2 cellular contexts compared by ENCODE assay signal in genomic region chr9:110073356-110073666, GRCh38.
A peak's percentile ranks its signal among the peaks of the same experiment; 100 is the strongest.
TF ChIP-seq lines count a peak whose summit lies in the region.

No MANE protein-coding gene starts in this region.

TF ChIP-seq in HepG2, 621 proteins besides CTCF, POLR2A, EP300 and RAD21 (continued from another document and continues in another):
- TF ChIP-seq ZNF354B (CRISPR knock-in tag; IDR thresholded peaks at IDR 0.05): no peak
- TF ChIP-seq NR2F2 (IDR thresholded peaks at IDR 0.05; ENCODE audit: borderline replicate concordance, low read depth): peak; percentile 85
- no peak for TF ChIP-seq FOXO1 (CRISPR knock-in tag; IDR thresholded peaks at IDR 0.05)
- no peak for TF ChIP-seq PAWR (CRISPR knock-in tag; IDR thresholded peaks at IDR 0.05; ENCODE audit: borderline replicate concordance)
- TF ChIP-seq LCORL (IDR thresholded peaks at IDR 0.05): no peak
- no peak for TF ChIP-seq LCORL (CRISPR knock-in tag; IDR thresholded peaks at IDR 0.05)
- TF ChIP-seq, protein P1, sequence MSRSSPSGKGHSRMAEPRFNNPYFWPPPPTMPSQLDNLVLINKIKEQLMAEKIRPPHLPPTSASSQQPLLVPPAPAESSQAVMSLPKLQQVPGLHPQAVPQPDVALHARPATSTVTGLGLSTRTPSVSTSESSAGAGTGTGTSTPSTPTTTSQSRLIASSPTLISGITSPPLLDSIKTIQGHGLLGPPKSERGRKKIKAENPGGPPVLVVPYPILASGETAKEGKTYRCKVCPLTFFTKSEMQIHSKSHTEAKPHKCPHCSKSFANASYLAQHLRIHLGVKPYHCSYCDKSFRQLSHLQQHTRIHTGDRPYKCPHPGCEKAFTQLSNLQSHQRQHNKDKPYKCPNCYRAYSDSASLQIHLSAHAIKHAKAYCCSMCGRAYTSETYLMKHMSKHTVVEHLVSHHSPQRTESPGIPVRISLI (CRISPR knock-in tag; IDR thresholded peaks at IDR 0.05; ENCODE audit: borderline replicate concordance): no peak
- TF ChIP-seq RERE (CRISPR knock-in tag; IDR thresholded peaks at IDR 0.05; ENCODE audit: low read depth): 0 out of 2 replicates have a peak, but pooled peaks have one; percentile 33
- TF ChIP-seq SKIL (CRISPR knock-in tag; IDR thresholded peaks at IDR 0.05; ENCODE audit: borderline replicate concordance): no peak
- TF ChIP-seq STAT6 (CRISPR knock-in tag; IDR thresholded peaks at IDR 0.05; ENCODE audit: borderline replicate concordance): no peak
- TF ChIP-seq NAIF1 (CRISPR knock-in tag; IDR thresholded peaks at IDR 0.05; ENCODE audit: borderline replicate concordance): no peak

TF ChIP-seq in GM12878, 131 proteins besides CTCF, POLR2A, EP300 and RAD21:
- TF ChIP-seq, protein P2, sequence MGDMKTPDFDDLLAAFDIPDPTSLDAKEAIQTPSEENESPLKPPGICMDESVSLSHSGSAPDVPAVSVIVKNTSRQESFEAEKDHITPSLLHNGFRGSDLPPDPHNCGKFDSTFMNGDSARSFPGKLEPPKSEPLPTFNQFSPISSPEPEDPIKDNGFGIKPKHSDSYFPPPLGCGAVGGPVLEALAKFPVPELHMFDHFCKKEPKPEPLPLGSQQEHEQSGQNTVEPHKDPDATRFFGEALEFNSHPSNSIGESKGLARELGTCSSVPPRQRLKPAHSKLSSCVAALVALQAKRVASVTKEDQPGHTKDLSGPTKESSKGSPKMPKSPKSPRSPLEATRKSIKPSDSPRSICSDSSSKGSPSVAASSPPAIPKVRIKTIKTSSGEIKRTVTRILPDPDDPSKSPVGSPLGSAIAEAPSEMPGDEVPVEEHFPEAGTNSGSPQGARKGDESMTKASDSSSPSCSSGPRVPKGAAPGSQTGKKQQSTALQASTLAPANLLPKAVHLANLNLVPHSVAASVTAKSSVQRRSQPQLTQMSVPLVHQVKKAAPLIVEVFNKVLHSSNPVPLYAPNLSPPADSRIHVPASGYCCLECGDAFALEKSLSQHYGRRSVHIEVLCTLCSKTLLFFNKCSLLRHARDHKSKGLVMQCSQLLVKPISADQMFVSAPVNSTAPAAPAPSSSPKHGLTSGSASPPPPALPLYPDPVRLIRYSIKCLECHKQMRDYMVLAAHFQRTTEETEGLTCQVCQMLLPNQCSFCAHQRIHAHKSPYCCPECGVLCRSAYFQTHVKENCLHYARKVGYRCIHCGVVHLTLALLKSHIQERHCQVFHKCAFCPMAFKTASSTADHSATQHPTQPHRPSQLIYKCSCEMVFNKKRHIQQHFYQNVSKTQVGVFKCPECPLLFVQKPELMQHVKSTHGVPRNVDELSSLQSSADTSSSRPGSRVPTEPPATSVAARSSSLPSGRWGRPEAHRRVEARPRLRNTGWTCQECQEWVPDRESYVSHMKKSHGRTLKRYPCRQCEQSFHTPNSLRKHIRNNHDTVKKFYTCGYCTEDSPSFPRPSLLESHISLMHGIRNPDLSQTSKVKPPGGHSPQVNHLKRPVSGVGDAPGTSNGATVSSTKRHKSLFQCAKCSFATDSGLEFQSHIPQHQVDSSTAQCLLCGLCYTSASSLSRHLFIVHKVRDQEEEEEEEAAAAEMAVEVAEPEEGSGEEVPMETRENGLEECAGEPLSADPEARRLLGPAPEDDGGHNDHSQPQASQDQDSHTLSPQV (IDR thresholded peaks at IDR 0.05): no peak
- TF ChIP-seq BHLHE40 (IDR thresholded peaks at IDR 0.05; ENCODE audit: borderline replicate concordance in 1 of 2, low read depth in 2 of 2, low read length in 1 of 2): no peak
- TF ChIP-seq NFXL1 (IDR thresholded peaks at IDR 0.05; ENCODE audit: borderline replicate concordance): no peak
- no peak for TF ChIP-seq ZSCAN29 (IDR thresholded peaks at IDR 0.05)
- no peak for TF ChIP-seq CBX3 (IDR thresholded peaks at IDR 0.05; ENCODE audit: borderline replicate concordance, low read depth)
- no peak for TF ChIP-seq ELK1 (IDR thresholded peaks at IDR 0.05; ENCODE audit: low read depth, low read length)
- TF ChIP-seq, protein P3, sequence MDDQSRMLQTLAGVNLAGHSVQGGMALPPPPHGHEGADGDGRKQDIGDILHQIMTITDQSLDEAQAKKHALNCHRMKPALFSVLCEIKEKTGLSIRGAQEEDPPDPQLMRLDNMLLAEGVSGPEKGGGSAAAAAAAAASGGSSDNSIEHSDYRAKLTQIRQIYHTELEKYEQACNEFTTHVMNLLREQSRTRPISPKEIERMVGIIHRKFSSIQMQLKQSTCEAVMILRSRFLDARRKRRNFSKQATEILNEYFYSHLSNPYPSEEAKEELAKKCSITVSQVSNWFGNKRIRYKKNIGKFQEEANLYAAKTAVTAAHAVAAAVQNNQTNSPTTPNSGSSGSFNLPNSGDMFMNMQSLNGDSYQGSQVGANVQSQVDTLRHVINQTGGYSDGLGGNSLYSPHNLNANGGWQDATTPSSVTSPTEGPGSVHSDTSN (IDR thresholded peaks at IDR 0.05; ENCODE audit: insufficient replicate concordance, low read depth, low read length): no peak
- TF ChIP-seq, protein P4, sequence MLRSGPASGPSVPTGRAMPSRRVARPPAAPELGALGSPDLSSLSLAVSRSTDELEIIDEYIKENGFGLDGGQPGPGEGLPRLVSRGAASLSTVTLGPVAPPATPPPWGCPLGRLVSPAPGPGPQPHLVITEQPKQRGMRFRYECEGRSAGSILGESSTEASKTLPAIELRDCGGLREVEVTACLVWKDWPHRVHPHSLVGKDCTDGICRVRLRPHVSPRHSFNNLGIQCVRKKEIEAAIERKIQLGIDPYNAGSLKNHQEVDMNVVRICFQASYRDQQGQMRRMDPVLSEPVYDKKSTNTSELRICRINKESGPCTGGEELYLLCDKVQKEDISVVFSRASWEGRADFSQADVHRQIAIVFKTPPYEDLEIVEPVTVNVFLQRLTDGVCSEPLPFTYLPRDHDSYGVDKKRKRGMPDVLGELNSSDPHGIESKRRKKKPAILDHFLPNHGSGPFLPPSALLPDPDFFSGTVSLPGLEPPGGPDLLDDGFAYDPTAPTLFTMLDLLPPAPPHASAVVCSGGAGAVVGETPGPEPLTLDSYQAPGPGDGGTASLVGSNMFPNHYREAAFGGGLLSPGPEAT (IDR thresholded peaks at IDR 0.05; ENCODE audit: low read depth): no peak
- TF ChIP-seq, protein P5, sequence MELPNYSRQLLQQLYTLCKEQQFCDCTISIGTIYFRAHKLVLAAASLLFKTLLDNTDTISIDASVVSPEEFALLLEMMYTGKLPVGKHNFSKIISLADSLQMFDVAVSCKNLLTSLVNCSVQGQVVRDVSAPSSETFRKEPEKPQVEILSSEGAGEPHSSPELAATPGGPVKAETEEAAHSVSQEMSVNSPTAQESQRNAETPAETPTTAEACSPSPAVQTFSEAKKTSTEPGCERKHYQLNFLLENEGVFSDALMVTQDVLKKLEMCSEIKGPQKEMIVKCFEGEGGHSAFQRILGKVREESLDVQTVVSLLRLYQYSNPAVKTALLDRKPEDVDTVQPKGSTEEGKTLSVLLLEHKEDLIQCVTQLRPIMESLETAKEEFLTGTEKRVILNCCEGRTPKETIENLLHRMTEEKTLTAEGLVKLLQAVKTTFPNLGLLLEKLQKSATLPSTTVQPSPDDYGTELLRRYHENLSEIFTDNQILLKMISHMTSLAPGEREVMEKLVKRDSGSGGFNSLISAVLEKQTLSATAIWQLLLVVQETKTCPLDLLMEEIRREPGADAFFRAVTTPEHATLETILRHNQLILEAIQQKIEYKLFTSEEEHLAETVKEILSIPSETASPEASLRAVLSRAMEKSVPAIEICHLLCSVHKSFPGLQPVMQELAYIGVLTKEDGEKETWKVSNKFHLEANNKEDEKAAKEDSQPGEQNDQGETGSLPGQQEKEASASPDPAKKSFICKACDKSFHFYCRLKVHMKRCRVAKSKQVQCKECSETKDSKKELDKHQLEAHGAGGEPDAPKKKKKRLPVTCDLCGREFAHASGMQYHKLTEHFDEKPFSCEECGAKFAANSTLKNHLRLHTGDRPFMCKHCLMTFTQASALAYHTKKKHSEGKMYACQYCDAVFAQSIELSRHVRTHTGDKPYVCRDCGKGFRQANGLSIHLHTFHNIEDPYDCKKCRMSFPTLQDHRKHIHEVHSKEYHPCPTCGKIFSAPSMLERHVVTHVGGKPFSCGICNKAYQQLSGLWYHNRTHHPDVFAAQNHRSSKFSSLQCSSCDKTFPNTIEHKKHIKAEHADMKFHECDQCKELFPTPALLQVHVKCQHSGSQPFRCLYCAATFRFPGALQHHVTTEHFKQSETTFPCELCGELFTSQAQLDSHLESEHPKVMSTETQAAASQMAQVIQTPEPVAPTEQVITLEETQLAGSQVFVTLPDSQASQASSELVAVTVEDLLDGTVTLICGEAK (IDR thresholded peaks at IDR 0.05; ENCODE audit: borderline replicate concordance): no peak
